In the genomic region with DNA sequence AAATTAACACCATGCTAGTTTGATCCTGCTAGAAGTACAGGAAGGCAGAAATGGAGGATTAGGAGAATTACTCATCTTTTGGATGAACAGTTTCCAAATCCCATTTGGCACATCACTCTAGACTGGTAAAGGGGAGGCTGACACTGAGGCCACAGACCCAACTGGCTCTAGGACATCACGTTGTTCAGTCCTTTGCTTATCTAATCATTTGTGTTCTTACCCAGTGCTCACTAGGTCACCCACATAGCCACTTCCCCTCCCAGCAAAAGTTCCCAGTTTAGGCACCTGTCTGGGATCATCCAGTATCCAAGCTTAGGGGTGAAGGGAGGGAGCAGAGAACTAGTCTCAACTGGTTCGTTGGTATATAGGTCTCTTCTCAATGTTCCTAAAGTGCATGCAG, we compare ENCODE assay signal across 1 cellular context.
TF ChIP-seq lines count a peak whose summit lies in the region.

No MANE protein-coding gene starts in this region.

TF ChIP-seq in H1, 55 proteins besides CTCF, POLR2A, EP300 and RAD21:
- TF ChIP-seq POLR2AphosphoS5 (IDR thresholded peaks at IDR 0.05; ENCODE audit: low read depth, low read length): 0 out of 2 replicates have a peak, but pooled peaks have one; percentile 22
- TF ChIP-seq CREB1 (IDR thresholded peaks at IDR 0.05): no peak
TF ChIP-seq in H1: peak in this region for 1.
